In genomic region chr2:181104512-181105121, GRCh38 we compare ENCODE assay signal across 8 cellular contexts.
DNase-seq lines count a peak whose midpoint lies in the region; ATAC-seq and TF ChIP-seq lines count a peak whose summit lies in the region.

No MANE protein-coding gene starts in this region.

- POLR2A ChIA-PET in BJ (lab: Charles Lee): no interaction called here
- POLR2A ChIA-PET in activated CD8-positive, alpha-beta T cell treated with anti-CD3 and anti-CD28 coated beads, Interleukin-2, amount 10 ng/mL, durations not matched to agents 7 days and 5 days (lab: Charles Lee): interaction anchor here (1.0 to 5.7 kb wide), 4 partner anchors 61 to 353 kb away, joined by 3 to 39 read pairs (median 4); partner anchors contain the start of gene ITGA4

- no peak for DNase-seq in BJ (ENCODE audit: low read depth)
- DNase-seq in NCI-H2171 (lab: John Stamatoyannopoulos, UW): peak; percentile 72
- DNase-seq in activated CD8-positive, alpha-beta T cell treated with anti-CD3 and anti-CD28 coated beads, Interleukin-2, amount 10 ng/mL, durations not matched to agents 7 days and 5 days: peak; percentile 41
- DNase-seq in glutamatergic neuron: no peak
- DNase-seq in smooth muscle cell of the brain vasculature (ENCODE audit: low read depth, low spot score): peak; percentile 54
- no peak for DNase-seq in activated CD8-positive, alpha-beta memory T cell treated with anti-CD3 and anti-CD28 coated beads, Interleukin-2, amount 50 U/mL, for 4 hours

- peak overlapping the region; percentile 1 for H3K27ac Mint-ChIP-seq in activated CD8-positive, alpha-beta T cell treated with anti-CD3 and anti-CD28 coated beads, Interleukin-2, amount 10 ng/mL, durations not matched to agents 7 days and 5 days
- H3K27ac Mint-ChIP-seq in glutamatergic neuron (ENCODE audit: unreplicated experiment): no peak overlapping the region

- no peaks in the 10 kb centered on the region for H3K27me3 ChIP-seq in BJ (ENCODE audit: control insufficient read depth, insufficient read depth, low read length)

- no peaks in the 10 kb centered on the region for H3K27me3 Mint-ChIP-seq in activated CD8-positive, alpha-beta T cell treated with anti-CD3 and anti-CD28 coated beads, Interleukin-2, amount 10 ng/mL, durations not matched to agents 7 days and 5 days (ENCODE audit: low read depth)
- H3K27me3 Mint-ChIP-seq in glutamatergic neuron (ENCODE audit: unreplicated experiment): no peaks in the 10 kb centered on the region

- H3K4me3 ChIP-seq in BJ (ENCODE audit: low read depth, low read length): no peak overlapping the region
- H3K4me3 ChIP-seq in GM12875 (ENCODE audit: low read depth, low read length): no peak overlapping the region

- peaks cover 47% of the 10 kb centered on the region for H3K4me1 Mint-ChIP-seq in activated CD8-positive, alpha-beta T cell treated with anti-CD3 and anti-CD28 coated beads, Interleukin-2, amount 10 ng/mL, durations not matched to agents 7 days and 5 days (ENCODE audit: low read depth)
- peaks cover 9% of the 10 kb centered on the region for H3K4me1 Mint-ChIP-seq in glutamatergic neuron (ENCODE audit: low read depth, unreplicated experiment)

- CTCF ChIA-PET in BJ (lab: Yijun Ruan, JAX): interaction anchor here (0.6 to 4.8 kb wide), 24 partner anchors 9 to 980 kb away, joined by 3 to 60 read pairs (median 4); partner anchors contain the start of genes ITGA4 and UBE2E3
- CTCF ChIA-PET in activated CD8-positive, alpha-beta T cell treated with anti-CD3 and anti-CD28 coated beads, Interleukin-2, amount 10 ng/mL, durations not matched to agents 7 days and 5 days (lab: Charles Lee): interaction anchor here (0.6 to 4.5 kb wide), 70 partner anchors 8 to 611 kb away, joined by 3 to 69 read pairs (median 5); partner anchors contain the start of genes ITGA4 and UBE2E3

- peak; percentile 81 for TF ChIP-seq CTCF in BJ (IDR thresholded peaks at IDR 0.05; ENCODE audit: insufficient read depth, low read depth, low read length)
- peak; percentile 55; the same call in 1 of the 2 replicates for TF ChIP-seq CTCF in GM12875 (IDR thresholded peaks at IDR 0.05; ENCODE audit: borderline replicate concordance, insufficient read depth, low read depth, low read length)
- TF ChIP-seq CTCF in glutamatergic neuron (IDR thresholded peaks at IDR 0.05; ENCODE audit: partially characterized antibody, unreplicated experiment): peak; percentile 64

- peaks cover 15% of the 10 kb centered on the region for H3K36me3 Mint-ChIP-seq in activated CD8-positive, alpha-beta T cell treated with anti-CD3 and anti-CD28 coated beads, Interleukin-2, amount 10 ng/mL, durations not matched to agents 7 days and 5 days (ENCODE audit: low read depth)
- H3K36me3 Mint-ChIP-seq in glutamatergic neuron (ENCODE audit: unreplicated experiment): no peaks in the 10 kb centered on the region

- peak; percentile 12 for ATAC-seq in activated CD8-positive, alpha-beta T cell treated with anti-CD3 and anti-CD28 coated beads, Interleukin-2, amount 10 ng/mL, durations not matched to agents 7 days and 5 days
- ATAC-seq in GM18511 (IDR thresholded peaks at IDR 0.05; ENCODE audit: unreplicated experiment): no peak

- peaks cover 4% of the 10 kb centered on the region for H3K9me3 Mint-ChIP-seq in activated CD8-positive, alpha-beta T cell treated with anti-CD3 and anti-CD28 coated beads, Interleukin-2, amount 10 ng/mL, durations not matched to agents 7 days and 5 days (ENCODE audit: insufficient read depth)
- H3K9me3 Mint-ChIP-seq in glutamatergic neuron (ENCODE audit: unreplicated experiment): no peaks in the 10 kb centered on the region

- H3K36me3 ChIP-seq in BJ (ENCODE audit: control insufficient read depth, insufficient read depth, low read length): no peaks in the 10 kb centered on the region

- no peak overlapping the region for H3K4me3 Mint-ChIP-seq in activated CD8-positive, alpha-beta T cell treated with anti-CD3 and anti-CD28 coated beads, Interleukin-2, amount 10 ng/mL, durations not matched to agents 7 days and 5 days
- no peak overlapping the region for H3K4me3 Mint-ChIP-seq in glutamatergic neuron (ENCODE audit: unreplicated experiment)

Comparison
In these comparisons a context has a peak if more than half of its experiments do, and no peak if none do; other contexts are left out.
1. DNase-seq: peak in NCI-H2171 (single experiment), activated CD8-positive, alpha-beta T cell treated with anti-CD3 and anti-CD28 coated beads, Interleukin-2, amount 10 ng/mL, durations not matched to agents 7 days and 5 days (single experiment) and smooth muscle cell of the brain vasculature (single experiment); none in BJ (single experiment), glutamatergic neuron (single experiment) and activated CD8-positive, alpha-beta memory T cell treated with anti-CD3 and anti-CD28 coated beads, Interleukin-2, amount 50 U/mL, for 4 hours (single experiment).
2. Peak in every context shown above with its lines, with median percentiles within 50 percentile points of each other: CTCF ChIP-seq.